ENCODE assay signal across 9 cellular contexts in genomic region chr3:18988619-18989229, GRCh38.
DNase-seq lines count a peak whose midpoint lies in the region; ATAC-seq and TF ChIP-seq lines count a peak whose summit lies in the region.
"Had no signal": no experiment of that assay in that cellular context is flagged by ENCODE, and none has a peak within 500 bp of the region (broad histone marks: within the 10 kb centered on the region; RNA-seq: fewer than 3 reads in every experiment).

No MANE protein-coding gene starts in this region.

- TF ChIP-seq CTCF in heart left ventricle (IDR thresholded peaks at IDR 0.05), result peak in 11 of 12 donors; percentile 24 to 61 (median 44)
- TF ChIP-seq CTCF in upper lobe of left lung (IDR thresholded peaks at IDR 0.05), result peak in 4 of 6 experiments; percentile 23 to 52 (median 35)

- H3K27ac ChIP-seq in heart left ventricle (no peak overlapping the region), upper lobe of left lung (no peak overlapping the region)

- peak overlapping the region; percentile 85 for H3K4me3 Mint-ChIP-seq in activated T-helper 1 cell treated with anti-CD3 and anti-CD28 coated beads, Interleukin-12 subunit alpha, Interleukin-12 subunit beta, Interleukin-2, Interleukin-4 antibody, amounts not matched to agents 30 ng/mL and 10 ng/mL and 1 ng/mL, durations not matched to agents 14 hours and 24 hours and 36 hours

- no peak for TF ChIP-seq EP300 in upper lobe of left lung (IDR thresholded peaks at IDR 0.05)

- H3K27ac Mint-ChIP-seq in activated T-helper 1 cell treated with anti-CD3 and anti-CD28 coated beads, Interleukin-12 subunit alpha, Interleukin-12 subunit beta, Interleukin-2, Interleukin-4 antibody, amounts not matched to agents 30 ng/mL and 10 ng/mL and 1 ng/mL, durations not matched to agents 14 hours and 24 hours and 36 hours, result peak overlapping the region; percentile 46
- H3K27ac Mint-ChIP-seq: natural killer cell treated with Interleukin-12 subunit alpha and Interleukin-12 subunit beta and Interleukin-15 and Interleukin-18, amount 100 ng/mL, for 72 hours had no signal

- H3K4me1 Mint-ChIP-seq in activated T-helper 1 cell treated with anti-CD3 and anti-CD28 coated beads, Interleukin-12 subunit alpha, Interleukin-12 subunit beta, Interleukin-2, Interleukin-4 antibody, amounts not matched to agents 30 ng/mL and 10 ng/mL and 1 ng/mL, durations not matched to agents 14 hours and 24 hours and 36 hours (ENCODE audit: low read depth), result peaks cover 25% of the 10 kb centered on the region

- peaks cover 12% of the 10 kb centered on the region for H3K27me3 Mint-ChIP-seq in activated T-helper 1 cell treated with anti-CD3 and anti-CD28 coated beads, Interleukin-12 subunit alpha, Interleukin-12 subunit beta, Interleukin-2, Interleukin-4 antibody, amounts not matched to agents 30 ng/mL and 10 ng/mL and 1 ng/mL, durations not matched to agents 14 hours and 24 hours and 36 hours (ENCODE audit: insufficient read depth)

- no peaks in the 10 kb centered on the region for H3K9me3 ChIP-seq in heart left ventricle
- no peaks in the 10 kb centered on the region for H3K9me3 ChIP-seq in upper lobe of left lung

- H3K4me1 ChIP-seq in heart left ventricle (no peaks in the 10 kb centered on the region), upper lobe of left lung (peaks cover 0 to 5% (median 0%) of the 10 kb centered on the region in 4 donors)

- no peaks in the 10 kb centered on the region for H3K9me3 Mint-ChIP-seq in activated T-helper 1 cell treated with anti-CD3 and anti-CD28 coated beads, Interleukin-12 subunit alpha, Interleukin-12 subunit beta, Interleukin-2, Interleukin-4 antibody, amounts not matched to agents 30 ng/mL and 10 ng/mL and 1 ng/mL, durations not matched to agents 14 hours and 24 hours and 36 hours
- H3K9me3 Mint-ChIP-seq: natural killer cell treated with Interleukin-12 subunit alpha and Interleukin-12 subunit beta and Interleukin-15 and Interleukin-18, amount 100 ng/mL, for 72 hours had no signal

- H3K36me3 ChIP-seq in heart left ventricle (no peaks in the 10 kb centered on the region), upper lobe of left lung (no peaks in the 10 kb centered on the region)

- TF ChIP-seq POLR2A in heart left ventricle (IDR thresholded peaks at IDR 0.05) (no peak), upper lobe of left lung (IDR thresholded peaks at IDR 0.05) (no peak)

- no peak for ATAC-seq in heart left ventricle
- no peak for ATAC-seq in left ventricle myocardium superior
- ATAC-seq in upper lobe of left lung (ENCODE audit: low FRiP score in 2 of 2), result peak in 1 of 2 donors; percentile 48
- ATAC-seq in HG03196 (IDR thresholded peaks at IDR 0.05; ENCODE audit: unreplicated experiment), result no peak

- H3K4me3 ChIP-seq in heart left ventricle, result no peak overlapping the region
- H3K4me3 ChIP-seq in upper lobe of left lung, result no peak overlapping the region

- intact Hi-C loops in heart left ventricle (cut with DNase I), result loop anchor here in 9 of 10 donors (2.0 to 10.0 kb wide), 4 partner anchors 424 to 431 kb away; no protein-coding TSS in a partner anchor
- intact Hi-C loops in left ventricle myocardium superior (cut with micrococcal nuclease), result no loop called here
- intact Hi-C loops in activated T-helper 1 cell treated with anti-CD3 and anti-CD28 coated beads, Interleukin-12 subunit alpha, Interleukin-12 subunit beta, Interleukin-2, Interleukin-4 antibody, amounts not matched to agents 30 ng/mL and 10 ng/mL and 1 ng/mL, durations not matched to agents 14 hours and 24 hours and 36 hours (cut with micrococcal nuclease), result loop anchor here (1.0 to 10.0 kb wide), 15 partner anchors 118 to 1557 kb away; partner anchors contain the start of gene TBC1D5

- DNase-seq in heart left ventricle, result no peak
- no peak for DNase-seq in left ventricle myocardium superior
- peak; percentile 45 to 55 for DNase-seq in NCI-H2081 (lab: John Stamatoyannopoulos, UW)
- no peak for DNase-seq in activated T-helper 1 cell treated with anti-CD3 and anti-CD28 coated beads, Interleukin-12 subunit alpha, Interleukin-12 subunit beta, Interleukin-2, Interleukin-4 antibody, amounts not matched to agents 30 ng/mL and 10 ng/mL and 1 ng/mL, durations not matched to agents 14 hours and 24 hours and 36 hours (ENCODE audit: low spot score)
- peak; percentile 85 for DNase-seq in inferior parietal cortex (ENCODE audit: extremely low spot score)
- DNase-seq in upper lobe of left lung, result no peak
- DNase-seq in activated gamma-delta T cell treated with Interleukin-2 at 50 U/mL for 16 hours, result no peak

- 3 to 5% (median 5%) methylated on average over 4 of the region's 4 CpGs for WGBS in heart left ventricle, 4 donors
- 7% methylated on average over 4 of the region's 4 CpGs for WGBS in upper lobe of left lung, 2 donors

- no peaks in the 10 kb centered on the region for H3K36me3 Mint-ChIP-seq in activated T-helper 1 cell treated with anti-CD3 and anti-CD28 coated beads, Interleukin-12 subunit alpha, Interleukin-12 subunit beta, Interleukin-2, Interleukin-4 antibody, amounts not matched to agents 30 ng/mL and 10 ng/mL and 1 ng/mL, durations not matched to agents 14 hours and 24 hours and 36 hours (ENCODE audit: low read depth)
- H3K36me3 Mint-ChIP-seq: natural killer cell treated with Interleukin-12 subunit alpha and Interleukin-12 subunit beta and Interleukin-15 and Interleukin-18, amount 100 ng/mL, for 72 hours had no signal

- H3K27me3 ChIP-seq in heart left ventricle (no peaks in the 10 kb centered on the region), upper lobe of left lung (no peaks in the 10 kb centered on the region)

Comparison
In these comparisons a context has a peak if more than half of its experiments do, and no peak if none do; other contexts are left out.
1. DNase-seq: peak in NCI-H2081 (2 of 2) and inferior parietal cortex (single experiment); none in heart left ventricle (0 of 5), left ventricle myocardium superior (single experiment), activated T-helper 1 cell treated with anti-CD3 and anti-CD28 coated beads, Interleukin-12 subunit alpha, Interleukin-12 subunit beta, Interleukin-2, Interleukin-4 antibody, amounts not matched to agents 30 ng/mL and 10 ng/mL and 1 ng/mL, durations not matched to agents 14 hours and 24 hours and 36 hours (single experiment), upper lobe of left lung (0 of 2) and activated gamma-delta T cell treated with Interleukin-2 at 50 U/mL for 16 hours (single experiment).